Comparison of ENCODE assay signal across 21 cellular contexts in the genomic region with DNA sequence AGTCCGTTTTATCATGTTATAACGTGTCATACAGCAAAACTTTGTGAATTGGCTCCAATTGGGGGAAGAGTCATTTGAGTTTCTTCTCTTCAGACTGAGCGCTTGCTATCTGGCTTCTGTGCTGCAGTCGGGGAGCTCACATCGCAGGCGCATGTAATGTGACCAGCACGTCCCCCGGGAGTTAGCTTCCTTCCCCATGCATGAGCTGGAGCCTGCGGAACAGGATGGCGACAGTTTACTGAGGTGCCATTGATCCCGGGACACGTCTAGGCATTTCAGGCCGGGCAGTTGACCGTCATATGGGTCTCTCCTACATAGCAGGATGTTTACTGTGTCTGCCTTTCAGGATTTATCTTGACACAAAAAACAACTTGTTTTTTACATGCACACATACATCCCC. TPM values are rescaled to one million over a fixed set of nuclear protein-coding genes. Genes with fewer than 3 reads are reported as not detected.
DNase-seq lines count a peak whose midpoint lies in the region; ATAC-seq and TF ChIP-seq lines count a peak whose summit lies in the region.
"Had no signal": no experiment of that assay in that cellular context is flagged by ENCODE, and none has a peak within 500 bp of the region (broad histone marks: within the 10 kb centered on the region; RNA-seq: fewer than 3 reads in every experiment).

No MANE protein-coding gene starts in this region.

- no peak for TF ChIP-seq CTCF in right lobe of liver (IDR thresholded peaks at IDR 0.05)

- H3K27me3 Mint-ChIP-seq in stimulated activated memory B cell treated with anti-CD40 and anti-IgM and Interleukin-4, amounts not matched to agents 10 μg/mL and 1 μg/mL and 100 μg/mL, for 72 hours = peaks cover 20% of the 10 kb centered on the region
- no peaks in the 10 kb centered on the region for H3K27me3 Mint-ChIP-seq in activated CD8-positive, alpha-beta T cell treated with anti-CD3 and anti-CD28 coated beads, Interleukin-2, amount 10 ng/mL, durations not matched to agents 7 days and 5 days (ENCODE audit: low read depth)
- H3K27me3 Mint-ChIP-seq: activated CD4-positive, alpha-beta T cell treated with anti-CD3 and anti-CD28 coated beads, Interleukin-2, amount 10 ng/mL, durations not matched to agents 7 days and 5 days; naive thymus-derived CD4-positive, alpha-beta T cell had no signal

- H3K36me3 ChIP-seq in right lobe of liver = no peaks in the 10 kb centered on the region
- H3K36me3 ChIP-seq: left lung, tibial artery had no signal

- no peak overlapping the region for H3K27ac Mint-ChIP-seq in stimulated activated memory B cell treated with anti-CD40 and anti-IgM and Interleukin-4, amounts not matched to agents 10 μg/mL and 1 μg/mL and 100 μg/mL, for 72 hours
- no peak overlapping the region for H3K27ac Mint-ChIP-seq in activated CD8-positive, alpha-beta T cell treated with anti-CD3 and anti-CD28 coated beads, Interleukin-2, amount 10 ng/mL, durations not matched to agents 7 days and 5 days
- H3K27ac Mint-ChIP-seq: activated CD4-positive, alpha-beta T cell treated with anti-CD3 and anti-CD28 coated beads, Interleukin-2, amount 10 ng/mL, durations not matched to agents 7 days and 5 days had no signal

- peak overlapping the region in 1 of 3 donors; percentile 10 for H3K27ac ChIP-seq in right lobe of liver
- H3K27ac ChIP-seq: epithelial cell of prostate, left lung, SK-N-MC, tibial artery had no signal

- WGBS in right lobe of liver (ENCODE audit: insufficient coverage, low coverage, low lambda C conversion rate, missing lambda C conversion rate) = 39% methylated on average over 4 of the region's 14 CpGs

- CTCF ChIA-PET in activated CD8-positive, alpha-beta T cell treated with anti-CD3 and anti-CD28 coated beads, Interleukin-2, amount 10 ng/mL, durations not matched to agents 7 days and 5 days (lab: Charles Lee) = no interaction called here

- H3K27me3 ChIP-seq in right lobe of liver = no peaks in the 10 kb centered on the region
- H3K27me3 ChIP-seq: left lung had no signal

- no peaks in the 10 kb centered on the region for H3K9me3 ChIP-seq in right lobe of liver
- H3K9me3 ChIP-seq: left lung, tibial artery had no signal

- ATAC-seq in right lobe of liver = peak; percentile 45 to 80 (median 66)
- peak; percentile 72 for ATAC-seq in stimulated activated memory B cell treated with anti-CD40 and anti-IgM and Interleukin-4, amounts not matched to agents 10 μg/mL and 1 μg/mL and 100 μg/mL, for 72 hours
- ATAC-seq in activated CD8-positive, alpha-beta T cell treated with anti-CD3 and anti-CD28 coated beads, Interleukin-2, amount 10 ng/mL, durations not matched to agents 7 days and 5 days = no peak
- ATAC-seq: left lung; naive thymus-derived CD4-positive, alpha-beta T cell had no signal

- no peaks in the 10 kb centered on the region for H3K36me3 Mint-ChIP-seq in stimulated activated memory B cell treated with anti-CD40 and anti-IgM and Interleukin-4, amounts not matched to agents 10 μg/mL and 1 μg/mL and 100 μg/mL, for 72 hours
- H3K36me3 Mint-ChIP-seq in activated CD8-positive, alpha-beta T cell treated with anti-CD3 and anti-CD28 coated beads, Interleukin-2, amount 10 ng/mL, durations not matched to agents 7 days and 5 days (ENCODE audit: low read depth) = no peaks in the 10 kb centered on the region
- H3K36me3 Mint-ChIP-seq: CD14-positive monocyte had no signal

- H3K9me3 Mint-ChIP-seq in stimulated activated memory B cell treated with anti-CD40 and anti-IgM and Interleukin-4, amounts not matched to agents 10 μg/mL and 1 μg/mL and 100 μg/mL, for 72 hours = no peaks in the 10 kb centered on the region
- H3K9me3 Mint-ChIP-seq in activated CD8-positive, alpha-beta T cell treated with anti-CD3 and anti-CD28 coated beads, Interleukin-2, amount 10 ng/mL, durations not matched to agents 7 days and 5 days (ENCODE audit: insufficient read depth) = no peaks in the 10 kb centered on the region
- H3K9me3 Mint-ChIP-seq: activated CD4-positive, alpha-beta T cell treated with anti-CD3 and anti-CD28 coated beads, Interleukin-2, amount 10 ng/mL, durations not matched to agents 7 days and 5 days; naive thymus-derived CD4-positive, alpha-beta T cell had no signal

- no peak overlapping the region for H3K4me3 ChIP-seq in right lobe of liver
- H3K4me3 ChIP-seq: left lung, SK-N-MC, tibial artery had no signal

- intact Hi-C loops in right lobe of liver (cut with DNase I) = no loop called here

- TF ChIP-seq POLR2A in right lobe of liver (IDR thresholded peaks at IDR 0.05) = no peak

- peak; percentile 19 for DNase-seq in NCI-H2107 (lab: John Stamatoyannopoulos, UW)
- peak; percentile 26 to 51 for DNase-seq in dermis microvascular lymphatic vessel endothelial cell (ENCODE audit: low read depth in 2 of 2)
- peak in 2 of 3 donors; percentile 31 to 53 for DNase-seq in right lobe of liver
- no peak for DNase-seq in activated CD8-positive, alpha-beta T cell treated with anti-CD3 and anti-CD28 coated beads, Interleukin-2, amount 10 ng/mL, durations not matched to agents 7 days and 5 days
- DNase-seq in iPS-NIHi7 (ENCODE audit: extremely low spot score) = no peak
- no peak for DNase-seq in activated naive CD4-positive, alpha-beta T cell (lab: John Stamatoyannopoulos, UW)
- DNase-seq in NCI-H774 (lab: John Stamatoyannopoulos, UW) = no peak
- DNase-seq: activated CD4-positive, alpha-beta T cell treated with anti-CD3 and anti-CD28 coated beads, Interleukin-2, amount 10 ng/mL, durations not matched to agents 7 days and 5 days; cerebellar nuclear complex; DMS79 treated with DMSO at 0.1 percent for 48 hours; Kasumi-1; left lung; naive thymus-derived CD4-positive, alpha-beta T cell; NCI-H1694; OCI-M1; stimulated activated CD4-positive, alpha-beta T cell treated with anti-CD3 and anti-CD28 coated beads, Interleukin-4, amount 100 ng/mL, for 24 hours; tibial artery had no signal

- peak overlapping the region; percentile 12 for H3K4me3 Mint-ChIP-seq in stimulated activated memory B cell treated with anti-CD40 and anti-IgM and Interleukin-4, amounts not matched to agents 10 μg/mL and 1 μg/mL and 100 μg/mL, for 72 hours
- H3K4me3 Mint-ChIP-seq in activated CD8-positive, alpha-beta T cell treated with anti-CD3 and anti-CD28 coated beads, Interleukin-2, amount 10 ng/mL, durations not matched to agents 7 days and 5 days = no peak overlapping the region
- H3K4me3 Mint-ChIP-seq: activated CD4-positive, alpha-beta T cell treated with anti-CD3 and anti-CD28 coated beads, Interleukin-2, amount 10 ng/mL, durations not matched to agents 7 days and 5 days; CD14-positive monocyte had no signal

- POLR2A ChIA-PET in activated CD8-positive, alpha-beta T cell treated with anti-CD3 and anti-CD28 coated beads, Interleukin-2, amount 10 ng/mL, durations not matched to agents 7 days and 5 days (lab: Charles Lee) = no interaction called here

- H3K4me1 Mint-ChIP-seq in stimulated activated memory B cell treated with anti-CD40 and anti-IgM and Interleukin-4, amounts not matched to agents 10 μg/mL and 1 μg/mL and 100 μg/mL, for 72 hours = peaks cover 23% of the 10 kb centered on the region
- H3K4me1 Mint-ChIP-seq in activated CD8-positive, alpha-beta T cell treated with anti-CD3 and anti-CD28 coated beads, Interleukin-2, amount 10 ng/mL, durations not matched to agents 7 days and 5 days (ENCODE audit: low read depth) = no peaks in the 10 kb centered on the region

- H3K4me1 ChIP-seq in right lobe of liver = peaks cover 0 to 18% (median 3%) of the 10 kb centered on the region in 4 donors
- H3K4me1 ChIP-seq: tibial artery had no signal

RNA-seq across cellular contexts. Expression of a gene that starts 44.8 kb away (rescaled TPM):
- total RNA-seq in dermis microvascular lymphatic vessel endothelial cell = 1.7 and 2.9 TPM in 2 replicates
- total RNA-seq in right lobe of liver = 10 to 100 TPM; 13.3 to 27.1 (median 20.9) TPM
- total RNA-seq in activated CD8-positive, alpha-beta T cell treated with anti-CD3 and anti-CD28 coated beads, Interleukin-2, amount 10 ng/mL, durations not matched to agents 7 days and 5 days = 1 to 10 TPM; 2.1 TPM

Comparison
In these comparisons a context has a peak if more than half of its experiments do, and no peak if none do; other contexts are left out.
1. DNase-seq: peak in NCI-H2107 (single experiment), dermis microvascular lymphatic vessel endothelial cell (2 of 2) and right lobe of liver (2 of 3); none in activated CD8-positive, alpha-beta T cell treated with anti-CD3 and anti-CD28 coated beads, Interleukin-2, amount 10 ng/mL, durations not matched to agents 7 days and 5 days (single experiment), iPS-NIHi7 (single experiment), activated naive CD4-positive, alpha-beta T cell (0 of 4) and NCI-H774 (single experiment).